13 cellular contexts compared by ENCODE assay signal in genomic region chr22:26406118-26406517, GRCh38. TPM values are rescaled to one million over a fixed set of nuclear protein-coding genes. Genes with fewer than 3 reads are reported as not detected.
A peak's percentile ranks its signal among the peaks of the same experiment; 100 is the strongest.
DNase-seq lines count a peak whose midpoint lies in the region; ATAC-seq and TF ChIP-seq lines count a peak whose summit lies in the region.
"Had no signal": no experiment of that assay in that cellular context is flagged by ENCODE, and none has a peak within 500 bp of the region (broad histone marks: within the 10 kb centered on the region; RNA-seq: fewer than 3 reads in every experiment).

No MANE protein-coding gene starts in this region.

- no peaks in the 10 kb centered on the region for H3K9me3 Mint-ChIP-seq in activated CD8-positive, alpha-beta T cell treated with anti-CD3 and anti-CD28 coated beads for 36 hours
- H3K9me3 Mint-ChIP-seq in activated CD8-positive, alpha-beta T cell treated with anti-CD3 and anti-CD28 coated beads, Interleukin-2, amount 10 ng/mL, durations not matched to agents 7 days and 5 days (ENCODE audit: insufficient read depth) = no peaks in the 10 kb centered on the region
- H3K9me3 Mint-ChIP-seq in WTC11 = peaks cover 7% of the 10 kb centered on the region; the same call in 1 of the 2 replicates
- H3K9me3 Mint-ChIP-seq: activated naive CD4-positive, alpha-beta T cell treated with anti-CD3 and anti-CD28 coated beads, Interleukin-2, amount 50 U/mL, for 72 hours had no signal

- H3K4me3 Mint-ChIP-seq in activated CD8-positive, alpha-beta T cell treated with anti-CD3 and anti-CD28 coated beads for 36 hours = no peak overlapping the region
- no peak overlapping the region for H3K4me3 Mint-ChIP-seq in activated CD8-positive, alpha-beta T cell treated with anti-CD3 and anti-CD28 coated beads, Interleukin-2, amount 10 ng/mL, durations not matched to agents 7 days and 5 days
- no peak overlapping the region for H3K4me3 Mint-ChIP-seq in WTC11

- ATAC-seq in activated CD8-positive, alpha-beta T cell treated with anti-CD3 and anti-CD28 coated beads for 36 hours = no peak
- no peak for ATAC-seq in activated CD8-positive, alpha-beta T cell treated with anti-CD3 and anti-CD28 coated beads, Interleukin-2, amount 10 ng/mL, durations not matched to agents 7 days and 5 days
- peak; percentile 30; the same call in 1 of the 2 replicates for ATAC-seq in WTC11
- ATAC-seq in GM21723 (IDR thresholded peaks at IDR 0.05; ENCODE audit: unreplicated experiment) = no peak
- ATAC-seq in GM19455 (IDR thresholded peaks at IDR 0.05; ENCODE audit: unreplicated experiment) = no peak
- ATAC-seq in GM21717 (IDR thresholded peaks at IDR 0.05; ENCODE audit: unreplicated experiment) = no peak
- ATAC-seq: activated naive CD4-positive, alpha-beta T cell treated with anti-CD3 and anti-CD28 coated beads, Interleukin-2, amount 50 U/mL, for 72 hours; pancreas had no signal

- peaks cover 12% of the 10 kb centered on the region for H3K4me1 Mint-ChIP-seq in activated CD8-positive, alpha-beta T cell treated with anti-CD3 and anti-CD28 coated beads for 36 hours (ENCODE audit: low read depth)
- peaks cover 10% of the 10 kb centered on the region for H3K4me1 Mint-ChIP-seq in activated CD8-positive, alpha-beta T cell treated with anti-CD3 and anti-CD28 coated beads, Interleukin-2, amount 10 ng/mL, durations not matched to agents 7 days and 5 days (ENCODE audit: low read depth)
- peaks cover 10% of the 10 kb centered on the region for H3K4me1 Mint-ChIP-seq in WTC11

- TF ChIP-seq CTCF in activated CD8-positive, alpha-beta T cell treated with anti-CD3 and anti-CD28 coated beads for 36 hours (IDR thresholded peaks at IDR 0.05) = no peak
- no peak for TF ChIP-seq CTCF in WTC11 (IDR thresholded peaks at IDR 0.05)

- H3K36me3 Mint-ChIP-seq in activated CD8-positive, alpha-beta T cell treated with anti-CD3 and anti-CD28 coated beads for 36 hours (ENCODE audit: low read depth) = no peaks in the 10 kb centered on the region
- H3K36me3 Mint-ChIP-seq in activated CD8-positive, alpha-beta T cell treated with anti-CD3 and anti-CD28 coated beads, Interleukin-2, amount 10 ng/mL, durations not matched to agents 7 days and 5 days (ENCODE audit: low read depth) = no peaks in the 10 kb centered on the region
- H3K36me3 Mint-ChIP-seq in WTC11 = no peaks in the 10 kb centered on the region
- H3K36me3 Mint-ChIP-seq: activated naive CD4-positive, alpha-beta T cell treated with anti-CD3 and anti-CD28 coated beads, Interleukin-2, amount 50 U/mL, for 72 hours had no signal

- no peak overlapping the region for H3K27ac Mint-ChIP-seq in activated CD8-positive, alpha-beta T cell treated with anti-CD3 and anti-CD28 coated beads for 36 hours
- H3K27ac Mint-ChIP-seq in activated CD8-positive, alpha-beta T cell treated with anti-CD3 and anti-CD28 coated beads, Interleukin-2, amount 10 ng/mL, durations not matched to agents 7 days and 5 days = no peak overlapping the region
- H3K27ac Mint-ChIP-seq in WTC11 = no peak overlapping the region
- H3K27ac Mint-ChIP-seq: activated naive CD4-positive, alpha-beta T cell treated with anti-CD3 and anti-CD28 coated beads, Interleukin-2, amount 50 U/mL, for 72 hours had no signal

- DNase-seq in activated CD8-positive, alpha-beta T cell treated with anti-CD3 and anti-CD28 coated beads for 36 hours = peak; percentile 9
- no peak for DNase-seq in activated CD8-positive, alpha-beta T cell treated with anti-CD3 and anti-CD28 coated beads, Interleukin-2, amount 10 ng/mL, durations not matched to agents 7 days and 5 days
- DNase-seq in NCI-H2029 (lab: John Stamatoyannopoulos, UW) (peak; percentile 97), WTC11 (ENCODE audit: low spot score) (no peak), cardiac septum (ENCODE audit: low spot score) (no peak)
- DNase-seq: esophagus squamous epithelium, MV-4-11, pancreas, PC-9 had no signal

- intact Hi-C loops in activated CD8-positive, alpha-beta T cell treated with anti-CD3 and anti-CD28 coated beads for 36 hours (cut with micrococcal nuclease) = no loop called here
- intact Hi-C loops in cardiac septum (cut with DNase I) = no loop called here

- CTCF ChIA-PET in activated CD8-positive, alpha-beta T cell treated with anti-CD3 and anti-CD28 coated beads for 36 hours (lab: Charles Lee) = interaction anchor here (1.2 to 2.0 kb wide), 4 partner anchors 12 to 56 kb away, joined by 3 to 12 read pairs (median 6); no protein-coding TSS in a partner anchor
- CTCF ChIA-PET in activated CD8-positive, alpha-beta T cell treated with anti-CD3 and anti-CD28 coated beads, Interleukin-2, amount 10 ng/mL, durations not matched to agents 7 days and 5 days (lab: Charles Lee) = interaction anchor here (1.5 to 1.8 kb wide), 2 partner anchors 38 to 55 kb away, joined by 5 to 10 read pairs; no protein-coding TSS in a partner anchor
- CTCF ChIA-PET in WTC11 (lab: Charles Lee) = interaction anchor here (1.2 to 2.2 kb wide), 3 partner anchors 17 to 56 kb away, joined by 3 to 7 read pairs (median 5); no protein-coding TSS in a partner anchor

- peaks cover 6% of the 10 kb centered on the region for H3K27me3 Mint-ChIP-seq in activated CD8-positive, alpha-beta T cell treated with anti-CD3 and anti-CD28 coated beads for 36 hours
- peaks cover 18% of the 10 kb centered on the region for H3K27me3 Mint-ChIP-seq in activated CD8-positive, alpha-beta T cell treated with anti-CD3 and anti-CD28 coated beads, Interleukin-2, amount 10 ng/mL, durations not matched to agents 7 days and 5 days (ENCODE audit: low read depth)
- peaks cover 8% of the 10 kb centered on the region; the same call in 1 of the 2 replicates for H3K27me3 Mint-ChIP-seq in WTC11 (ENCODE audit: low read depth)

- POLR2A ChIA-PET in activated CD8-positive, alpha-beta T cell treated with anti-CD3 and anti-CD28 coated beads for 36 hours (lab: Charles Lee) = interaction anchor here (1.4 kb wide), 1 partner anchor 25 kb away, joined by 5 read pairs; no protein-coding TSS in a partner anchor
- POLR2A ChIA-PET in activated CD8-positive, alpha-beta T cell treated with anti-CD3 and anti-CD28 coated beads, Interleukin-2, amount 10 ng/mL, durations not matched to agents 7 days and 5 days (lab: Charles Lee) = interaction anchor here (0.7 kb wide), 1 partner anchor 502 kb away, joined by 3 read pairs; no protein-coding TSS in a partner anchor
- POLR2A ChIA-PET in WTC11 (lab: Charles Lee) = no interaction called here

TF ChIP-seq in WTC11, 78 proteins besides CTCF, POLR2A, EP300 and RAD21:
- TF ChIP-seq ZNF671 (CRISPR knock-in tag; IDR thresholded peaks at IDR 0.05) = no peak
- TF ChIP-seq, protein P1, sequence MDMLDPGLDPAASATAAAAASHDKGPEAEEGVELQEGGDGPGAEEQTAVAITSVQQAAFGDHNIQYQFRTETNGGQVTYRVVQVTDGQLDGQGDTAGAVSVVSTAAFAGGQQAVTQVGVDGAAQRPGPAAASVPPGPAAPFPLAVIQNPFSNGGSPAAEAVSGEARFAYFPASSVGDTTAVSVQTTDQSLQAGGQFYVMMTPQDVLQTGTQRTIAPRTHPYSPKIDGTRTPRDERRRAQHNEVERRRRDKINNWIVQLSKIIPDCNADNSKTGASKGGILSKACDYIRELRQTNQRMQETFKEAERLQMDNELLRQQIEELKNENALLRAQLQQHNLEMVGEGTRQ (CRISPR knock-in tag; IDR thresholded peaks at IDR 0.05) = peak; percentile 79
- TF ChIP-seq, protein P2, sequence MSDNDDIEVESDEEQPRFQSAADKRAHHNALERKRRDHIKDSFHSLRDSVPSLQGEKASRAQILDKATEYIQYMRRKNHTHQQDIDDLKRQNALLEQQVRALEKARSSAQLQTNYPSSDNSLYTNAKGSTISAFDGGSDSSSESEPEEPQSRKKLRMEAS (CRISPR knock-in tag; IDR thresholded peaks at IDR 0.05) = no peak
- TF ChIP-seq OVOL2 (CRISPR knock-in tag; IDR thresholded peaks at IDR 0.05; ENCODE audit: borderline replicate concordance) = no peak
- TF ChIP-seq, protein P3, sequence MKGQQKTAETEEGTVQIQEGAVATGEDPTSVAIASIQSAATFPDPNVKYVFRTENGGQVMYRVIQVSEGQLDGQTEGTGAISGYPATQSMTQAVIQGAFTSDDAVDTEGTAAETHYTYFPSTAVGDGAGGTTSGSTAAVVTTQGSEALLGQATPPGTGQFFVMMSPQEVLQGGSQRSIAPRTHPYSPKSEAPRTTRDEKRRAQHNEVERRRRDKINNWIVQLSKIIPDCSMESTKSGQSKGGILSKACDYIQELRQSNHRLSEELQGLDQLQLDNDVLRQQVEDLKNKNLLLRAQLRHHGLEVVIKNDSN (CRISPR knock-in tag; IDR thresholded peaks at IDR 0.05) = peak; percentile 65
- 0 out of 2 replicates have a peak, but pooled peaks have one; percentile 10 for TF ChIP-seq NFYB (CRISPR knock-in tag; conservative IDR thresholded peaks at IDR 0.05; ENCODE audit: low read depth)
- TF ChIP-seq ZNF317 (CRISPR knock-in tag; IDR thresholded peaks at IDR 0.05; ENCODE audit: borderline replicate concordance, low read depth) = no peak
- TF ChIP-seq NR2C2 (CRISPR knock-in tag; IDR thresholded peaks at IDR 0.05) = no peak
- no peak for TF ChIP-seq RELA (CRISPR knock-in tag; IDR thresholded peaks at IDR 0.05; ENCODE audit: borderline replicate concordance)

RNA-seq across cellular contexts. Expression of gene ASPHD2, which starts 22.9 kb away (rescaled TPM):
- 10 to 100 TPM; 12.0 to 14.0 TPM for total RNA-seq in activated CD8-positive, alpha-beta T cell treated with anti-CD3 and anti-CD28 coated beads for 36 hours
- total RNA-seq in activated CD8-positive, alpha-beta T cell treated with anti-CD3 and anti-CD28 coated beads, Interleukin-2, amount 10 ng/mL, durations not matched to agents 7 days and 5 days = 10 to 100 TPM in 1 of 2 experiments, 1 to 10 TPM in 1; 9.2 to 10.0 TPM
- 7.1 to 8.1 TPM (median 8.0 TPM) in 3 replicates for total RNA-seq in WTC11 (2021)
- total RNA-seq in cardiac septum = 0.32 TPM

Comparison
In these comparisons a context has a peak if more than half of its experiments do, and no peak if none do; other contexts are left out.
1. DNase-seq: peak in activated CD8-positive, alpha-beta T cell treated with anti-CD3 and anti-CD28 coated beads for 36 hours (single experiment) and NCI-H2029 (single experiment); none in activated CD8-positive, alpha-beta T cell treated with anti-CD3 and anti-CD28 coated beads, Interleukin-2, amount 10 ng/mL, durations not matched to agents 7 days and 5 days (single experiment), WTC11 (single experiment) and cardiac septum (single experiment).